ENCODE assay signal across 9 cellular contexts in the genomic region with DNA sequence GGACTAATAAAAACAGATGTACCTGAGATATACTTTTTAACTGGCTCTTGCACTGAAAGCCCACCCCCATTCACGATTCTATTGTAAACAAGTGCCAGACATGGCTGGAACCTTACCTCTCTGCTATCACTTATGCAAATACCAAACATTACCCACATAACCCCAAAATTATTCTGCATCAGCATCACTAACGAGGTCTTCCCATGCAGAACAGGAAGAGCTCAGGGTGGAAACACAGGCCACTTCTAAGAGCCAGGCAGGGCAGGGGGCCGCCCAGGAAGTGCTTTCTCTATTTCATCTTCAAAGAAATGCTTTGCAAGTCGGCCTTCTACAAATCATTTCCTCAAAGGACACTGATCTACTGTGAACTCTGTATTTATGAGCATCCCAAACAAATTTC. TPM values are rescaled to one million over a fixed set of nuclear protein-coding genes. Genes with fewer than 3 reads are reported as not detected.
DNase-seq lines count a peak whose midpoint lies in the region; ATAC-seq and TF ChIP-seq lines count a peak whose summit lies in the region.
"Had no signal": no experiment of that assay in that cellular context is flagged by ENCODE, and none has a peak within 500 bp of the region (broad histone marks: within the 10 kb centered on the region; RNA-seq: fewer than 3 reads in every experiment).

No MANE protein-coding gene starts in this region.

- peaks cover 7% of the 10 kb centered on the region for H3K36me3 Mint-ChIP-seq in activated T-helper 1 cell treated with anti-CD3 and anti-CD28 coated beads, Interleukin-12 subunit alpha, Interleukin-12 subunit beta, Interleukin-2, Interleukin-4 antibody, amounts not matched to agents 30 ng/mL and 10 ng/mL and 1 ng/mL, durations not matched to agents 14 hours and 24 hours and 36 hours (ENCODE audit: low read depth)

- no peaks in the 10 kb centered on the region for H3K9me3 Mint-ChIP-seq in activated T-helper 1 cell treated with anti-CD3 and anti-CD28 coated beads, Interleukin-12 subunit alpha, Interleukin-12 subunit beta, Interleukin-2, Interleukin-4 antibody, amounts not matched to agents 30 ng/mL and 10 ng/mL and 1 ng/mL, durations not matched to agents 14 hours and 24 hours and 36 hours

- H3K4me1 ChIP-seq in heart left ventricle: peaks cover 5 to 73% (median 44%) of the 10 kb centered on the region in 12 donors
- H3K4me1 ChIP-seq in right cardiac atrium (ENCODE audit: control insufficient read depth, insufficient read depth, low read length): peaks cover 9% of the 10 kb centered on the region
- H3K4me1 ChIP-seq in upper lobe of left lung: peaks cover 38 to 71% (median 56%) of the 10 kb centered on the region in 4 donors

- TF ChIP-seq POLR2A in heart left ventricle (IDR thresholded peaks at IDR 0.05) (no peak), upper lobe of left lung (IDR thresholded peaks at IDR 0.05) (no peak)

- H3K36me3 ChIP-seq in heart left ventricle (peaks cover 0 to 27% (median 21%) of the 10 kb centered on the region in 9 donors), upper lobe of left lung (peaks cover 17 to 48% (median 27%) of the 10 kb centered on the region in 4 donors)

- intact Hi-C loops in heart left ventricle (cut with DNase I): loop anchor here in 1 of 10 donors (10.0 kb wide), 1 partner anchor 634 kb away; no protein-coding TSS in a partner anchor
- intact Hi-C loops in left cardiac atrium (cut with DNase I): no loop called here
- intact Hi-C loops in activated T-helper 1 cell treated with anti-CD3 and anti-CD28 coated beads, Interleukin-12 subunit alpha, Interleukin-12 subunit beta, Interleukin-2, Interleukin-4 antibody, amounts not matched to agents 30 ng/mL and 10 ng/mL and 1 ng/mL, durations not matched to agents 14 hours and 24 hours and 36 hours (cut with micrococcal nuclease): loop anchor here (5.0 kb wide), 1 partner anchor 617 kb away; no protein-coding TSS in a partner anchor
- intact Hi-C loops in right cardiac atrium (cut with DNase I): loop anchor here in 1 of 4 donors (10.0 kb wide), 1 partner anchor 124 kb away; no protein-coding TSS in a partner anchor

- peak overlapping the region in 1 of 12 donors; percentile 34 for H3K27ac ChIP-seq in heart left ventricle
- no peak overlapping the region for H3K27ac ChIP-seq in right cardiac atrium (ENCODE audit: low read length)
- peak overlapping the region in 1 of 4 donors; percentile 71 for H3K27ac ChIP-seq in upper lobe of left lung

- H3K27me3 Mint-ChIP-seq in activated T-helper 1 cell treated with anti-CD3 and anti-CD28 coated beads, Interleukin-12 subunit alpha, Interleukin-12 subunit beta, Interleukin-2, Interleukin-4 antibody, amounts not matched to agents 30 ng/mL and 10 ng/mL and 1 ng/mL, durations not matched to agents 14 hours and 24 hours and 36 hours (ENCODE audit: insufficient read depth): no peaks in the 10 kb centered on the region

- WGBS in heart left ventricle, 4 donors: 41 to 55% (median 48%) methylated on average over 4 of the region's 4 CpGs
- WGBS in right cardiac atrium: 63% methylated on average over 4 of the region's 4 CpGs
- 48 to 60% methylated on average over 4 of the region's 4 CpGs for WGBS in upper lobe of left lung, 2 donors

- no peaks in the 10 kb centered on the region for H3K9me3 ChIP-seq in heart left ventricle
- H3K9me3 ChIP-seq in right cardiac atrium (ENCODE audit: control insufficient read depth, low read length): no peaks in the 10 kb centered on the region
- H3K9me3 ChIP-seq in upper lobe of left lung: no peaks in the 10 kb centered on the region

- H3K4me3 ChIP-seq in heart left ventricle (peak overlapping the region in 9 of 12 donors; percentile 28 to 95 (median 50)), right cardiac atrium (ENCODE audit: low read length) (peak overlapping the region; percentile 52), upper lobe of left lung (peak overlapping the region in 3 of 4 donors; percentile 51 to 93 (median 88))

- no peak for TF ChIP-seq EP300 in upper lobe of left lung (IDR thresholded peaks at IDR 0.05)

- peaks cover 45% of the 10 kb centered on the region for H3K4me1 Mint-ChIP-seq in activated T-helper 1 cell treated with anti-CD3 and anti-CD28 coated beads, Interleukin-12 subunit alpha, Interleukin-12 subunit beta, Interleukin-2, Interleukin-4 antibody, amounts not matched to agents 30 ng/mL and 10 ng/mL and 1 ng/mL, durations not matched to agents 14 hours and 24 hours and 36 hours (ENCODE audit: low read depth)

- TF ChIP-seq CTCF in heart left ventricle (IDR thresholded peaks at IDR 0.05) (no peak), upper lobe of left lung (IDR thresholded peaks at IDR 0.05) (no peak)

- DNase-seq in heart left ventricle (peak in 1 of 5 donors; percentile 57), left cardiac atrium (no peak), right cardiac atrium (peak in 1 of 3 donors; percentile 55), upper lobe of left lung (no peak), germinal center (ENCODE audit: low spot score) (no peak)
- peak; percentile 30 for DNase-seq in activated T-helper 1 cell treated with anti-CD3 and anti-CD28 coated beads, Interleukin-12 subunit alpha, Interleukin-12 subunit beta, Interleukin-2, Interleukin-4 antibody, amounts not matched to agents 30 ng/mL and 10 ng/mL and 1 ng/mL, durations not matched to agents 14 hours and 24 hours and 36 hours (ENCODE audit: low spot score)
- DNase-seq: nucleus accumbens had no signal

- peak overlapping the region; percentile 50 for H3K27ac Mint-ChIP-seq in activated T-helper 1 cell treated with anti-CD3 and anti-CD28 coated beads, Interleukin-12 subunit alpha, Interleukin-12 subunit beta, Interleukin-2, Interleukin-4 antibody, amounts not matched to agents 30 ng/mL and 10 ng/mL and 1 ng/mL, durations not matched to agents 14 hours and 24 hours and 36 hours

- no peaks in the 10 kb centered on the region for H3K27me3 ChIP-seq in heart left ventricle
- H3K27me3 ChIP-seq in right cardiac atrium (ENCODE audit: control insufficient read depth, insufficient read depth): no peaks in the 10 kb centered on the region
- H3K27me3 ChIP-seq in upper lobe of left lung: no peaks in the 10 kb centered on the region

- peak overlapping the region; percentile 58 for H3K4me3 Mint-ChIP-seq in activated T-helper 1 cell treated with anti-CD3 and anti-CD28 coated beads, Interleukin-12 subunit alpha, Interleukin-12 subunit beta, Interleukin-2, Interleukin-4 antibody, amounts not matched to agents 30 ng/mL and 10 ng/mL and 1 ng/mL, durations not matched to agents 14 hours and 24 hours and 36 hours

- ATAC-seq in heart left ventricle: no peak
- no peak for ATAC-seq in left cardiac atrium
- ATAC-seq in right cardiac atrium: no peak
- no peak for ATAC-seq in upper lobe of left lung (ENCODE audit: low FRiP score in 2 of 2)
- no peak for ATAC-seq in GM21526 (IDR thresholded peaks at IDR 0.05; ENCODE audit: low FRiP score, unreplicated experiment)
- no peak for ATAC-seq in GM19035 (IDR thresholded peaks at IDR 0.05; ENCODE audit: unreplicated experiment)

RNA-seq across cellular contexts. Expression of gene IRS2, which starts 7.3 kb away (rescaled TPM):
- total RNA-seq in heart left ventricle (10 to 100 TPM in 7 of 9 donors, 1 to 10 TPM in 2; 6.5 to 54.9 (median 14.4) TPM), left cardiac atrium (10 to 100 TPM; 27.9 to 29.6 TPM), right cardiac atrium (10 to 100 TPM; 10.8 to 28.4 (median 14.6) TPM), upper lobe of left lung (10 to 100 TPM; 31.8 to 67.9 (median 46.4) TPM)
- polyA plus RNA-seq in heart left ventricle (10 to 100 TPM in 1 of 2 donors, 1 to 10 TPM in 1; 3.4 to 42.9 TPM), right cardiac atrium (7.4 TPM)
- total RNA-seq in activated T-helper 1 cell treated with anti-CD3 and anti-CD28 coated beads, Interleukin-12 subunit alpha, Interleukin-12 subunit beta, Interleukin-2, Interleukin-4 antibody, amounts not matched to agents 30 ng/mL and 10 ng/mL and 1 ng/mL, durations not matched to agents 14 hours and 24 hours and 36 hours: 3.9 and 4.3 TPM in 2 replicates
